ENCODE assay signal across 20 cellular contexts in the genomic region with DNA sequence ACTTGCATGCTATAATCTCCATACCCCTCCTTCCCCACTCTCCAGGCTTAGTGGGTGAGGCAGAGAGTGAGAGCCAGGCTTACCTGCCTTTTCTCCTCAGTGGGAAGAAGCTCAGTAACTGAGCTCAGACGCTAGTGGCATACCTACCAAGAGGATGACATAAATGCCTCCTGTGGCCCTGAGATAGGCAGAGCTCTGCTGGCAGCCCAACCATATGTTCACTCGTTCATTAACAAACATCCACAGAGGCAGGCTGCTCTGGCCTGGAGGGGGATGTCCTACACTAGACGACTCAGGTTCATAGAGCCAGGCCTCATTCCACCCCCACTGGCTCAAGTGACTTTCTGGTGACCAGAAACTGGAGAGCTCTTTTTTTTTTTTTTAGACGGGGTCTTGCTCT.
A peak's percentile ranks its signal among the peaks of the same experiment; 100 is the strongest.
DNase-seq lines count a peak whose midpoint lies in the region; ATAC-seq and TF ChIP-seq lines count a peak whose summit lies in the region.
"Had no signal": no experiment of that assay in that cellular context is flagged by ENCODE, and none has a peak within 500 bp of the region (broad histone marks: within the 10 kb centered on the region; RNA-seq: fewer than 3 reads in every experiment).

No MANE protein-coding gene starts in this region.

- TF ChIP-seq CTCF in right atrium auricular region (IDR thresholded peaks at IDR 0.05) (no peak), H9 (conservative IDR thresholded peaks at IDR 0.05) (no peak)

- H3K56ac ChIP-seq in H9 (ENCODE audit: insufficient read length, low read depth, low read length) = no peak overlapping the region

- no peaks in the 10 kb centered on the region for H3K23me2 ChIP-seq in H9 (ENCODE audit: insufficient read length, low read depth, low read length, poor library complexity, severe bottlenecking)

- intact Hi-C loops in Right ventricle myocardium superior (cut with DNase I) = no loop called here

- no peaks in the 10 kb centered on the region for H3K27me3 ChIP-seq in right atrium auricular region
- no peaks in the 10 kb centered on the region for H3K27me3 ChIP-seq in H9 (ENCODE audit: insufficient read depth, low read length)

- no peak overlapping the region for H2BK120ac ChIP-seq in H9 (ENCODE audit: low read depth, low read length, poor library complexity, severe bottlenecking)

- H3K14ac ChIP-seq in H9 (ENCODE audit: insufficient read depth, low read length) = no peak overlapping the region

- H2BK15ac ChIP-seq in H9 (ENCODE audit: low read depth, low read length) = no peak overlapping the region

- H3K23ac ChIP-seq in H9 (ENCODE audit: insufficient read length, low read depth, low read length) = no peak overlapping the region

- POLR2A ChIA-PET in activated naive CD8-positive, alpha-beta T cell treated with anti-CD3 and anti-CD28 coated beads, Interleukin-2, amount 10 ng/mL, durations not matched to agents 7 days and 5 days (lab: Charles Lee) = interaction anchor here (0.6 to 2.5 kb wide), 4 partner anchors 76 to 901 kb away, joined by 3 to 11 read pairs (median 5); a partner anchor contains a TSS

- no peaks in the 10 kb centered on the region; the same call in none of the 2 replicates for H3K27me3 Mint-ChIP-seq in H9 (ENCODE audit: low read depth)
- no peaks in the 10 kb centered on the region for H3K27me3 Mint-ChIP-seq in activated naive CD8-positive, alpha-beta T cell treated with anti-CD3 and anti-CD28 coated beads, Interleukin-2, amount 10 ng/mL, durations not matched to agents 7 days and 5 days
- H3K27me3 Mint-ChIP-seq: brain had no signal

- H3K9me3 Mint-ChIP-seq in H9 = peaks cover 15 to 20% of the 10 kb centered on the region in 2 experiments; a peak in 4 of 5 replicates
- H3K9me3 Mint-ChIP-seq in activated naive CD8-positive, alpha-beta T cell treated with anti-CD3 and anti-CD28 coated beads, Interleukin-2, amount 10 ng/mL, durations not matched to agents 7 days and 5 days = peaks cover 13% of the 10 kb centered on the region
- H3K9me3 Mint-ChIP-seq in stimulated activated effector memory CD8-positive, alpha-beta T cell treated with anti-CD3 and anti-CD28 coated beads, Interleukin-12 subunit alpha, Interleukin-12 subunit beta, amount 100 ng/mL, for 72 hours = peaks cover 7% of the 10 kb centered on the region

- H2AK5ac ChIP-seq in H9 (ENCODE audit: insufficient read length, low read length) = no peak overlapping the region

- no peaks in the 10 kb centered on the region for H3K79me2 ChIP-seq in H9 (ENCODE audit: insufficient read depth, low read length)

- H2AFZ ChIP-seq in H9 (ENCODE audit: low read length) = no peak overlapping the region

- H3K4me3 Mint-ChIP-seq in H9 = no peak overlapping the region
- H3K4me3 Mint-ChIP-seq in activated naive CD8-positive, alpha-beta T cell treated with anti-CD3 and anti-CD28 coated beads, Interleukin-2, amount 10 ng/mL, durations not matched to agents 7 days and 5 days = no peak overlapping the region
- no peak overlapping the region for H3K4me3 Mint-ChIP-seq in stimulated activated effector memory CD8-positive, alpha-beta T cell treated with anti-CD3 and anti-CD28 coated beads, Interleukin-12 subunit alpha, Interleukin-12 subunit beta, amount 100 ng/mL, for 72 hours
- H3K4me3 Mint-ChIP-seq: activated T-cell treated with anti-CD3 and anti-CD28 coated beads, Interleukin-2, amount 50 U/mL, for 72 hours; brain had no signal

- ATAC-seq in Right ventricle myocardium superior (ENCODE audit: poor library complexity) (peak; percentile 43), HG02763 (IDR thresholded peaks at IDR 0.05; ENCODE audit: unreplicated experiment) (no peak)
- ATAC-seq in activated naive CD8-positive, alpha-beta T cell treated with anti-CD3 and anti-CD28 coated beads, Interleukin-2, amount 10 ng/mL, durations not matched to agents 7 days and 5 days (ENCODE audit: low read depth) = no peak
- no peak for ATAC-seq in stimulated activated effector memory CD8-positive, alpha-beta T cell treated with anti-CD3 and anti-CD28 coated beads, Interleukin-12 subunit alpha, Interleukin-12 subunit beta, amount 100 ng/mL, for 72 hours
- ATAC-seq: HCT116, SK-N-SH treated with all-trans-retinoic acid at 6 μM for 48 hours had no signal

- H3K9ac ChIP-seq in H9 (ENCODE audit: extremely low read depth, insufficient read length, low read length) = no peak overlapping the region

- peaks cover 11 to 19% (median 14%) of the 10 kb centered on the region in 3 experiments for H3K36me3 Mint-ChIP-seq in H9 (ENCODE audit: insufficient read depth in 1 of 3, low read depth in 3 of 3)
- H3K36me3 Mint-ChIP-seq in activated naive CD8-positive, alpha-beta T cell treated with anti-CD3 and anti-CD28 coated beads, Interleukin-2, amount 10 ng/mL, durations not matched to agents 7 days and 5 days = peaks cover 31% of the 10 kb centered on the region
- no peaks in the 10 kb centered on the region for H3K36me3 Mint-ChIP-seq in stimulated activated effector memory CD8-positive, alpha-beta T cell treated with anti-CD3 and anti-CD28 coated beads, Interleukin-12 subunit alpha, Interleukin-12 subunit beta, amount 100 ng/mL, for 72 hours

- H3K36me3 ChIP-seq in right atrium auricular region = no peaks in the 10 kb centered on the region

- no peak overlapping the region for H4K5ac ChIP-seq in H9 (ENCODE audit: insufficient read length, low read depth, low read length)

- no peak overlapping the region for H2BK20ac ChIP-seq in H9 (ENCODE audit: low read depth, low read length, poor library complexity, severe bottlenecking)

- H3K4me2 ChIP-seq in H9 (ENCODE audit: insufficient read depth, insufficient read length, low read length) = no peak overlapping the region

- H3K27ac ChIP-seq in right atrium auricular region = no peak overlapping the region
- no peak overlapping the region for H3K27ac ChIP-seq in H9 (ENCODE audit: insufficient read length, low read depth, low read length)
- H3K27ac ChIP-seq: RWPE1 had no signal

- no peak overlapping the region for H2BK12ac ChIP-seq in H9 (ENCODE audit: insufficient read length, low read depth, low read length)

- H3K4me1 Mint-ChIP-seq in H9 = peaks cover 15 to 17% of the 10 kb centered on the region in 2 experiments
- H3K4me1 Mint-ChIP-seq in activated naive CD8-positive, alpha-beta T cell treated with anti-CD3 and anti-CD28 coated beads, Interleukin-2, amount 10 ng/mL, durations not matched to agents 7 days and 5 days = peaks cover 15% of the 10 kb centered on the region
- peaks cover 19% of the 10 kb centered on the region for H3K4me1 Mint-ChIP-seq in stimulated activated effector memory CD8-positive, alpha-beta T cell treated with anti-CD3 and anti-CD28 coated beads, Interleukin-12 subunit alpha, Interleukin-12 subunit beta, amount 100 ng/mL, for 72 hours

- H2BK5ac ChIP-seq in H9 (ENCODE audit: insufficient read length, low read length) = no peak overlapping the region

- H3K4me1 ChIP-seq in right atrium auricular region (no peaks in the 10 kb centered on the region), H9 (ENCODE audit: insufficient read depth, low read length) (no peaks in the 10 kb centered on the region; the same call in 1 of the 2 replicates)

- H4K20me1 ChIP-seq in H9 (ENCODE audit: control insufficient read depth, insufficient read depth, insufficient read length) = no peaks in the 10 kb centered on the region

- H3K27ac Mint-ChIP-seq in H9 = peak overlapping the region in 2 of 3 experiments; percentile 44 to 81; a peak in 3 of 7 replicates
- H3K27ac Mint-ChIP-seq in activated naive CD8-positive, alpha-beta T cell treated with anti-CD3 and anti-CD28 coated beads, Interleukin-2, amount 10 ng/mL, durations not matched to agents 7 days and 5 days = peak overlapping the region; percentile 78
- H3K27ac Mint-ChIP-seq in stimulated activated effector memory CD8-positive, alpha-beta T cell treated with anti-CD3 and anti-CD28 coated beads, Interleukin-12 subunit alpha, Interleukin-12 subunit beta, amount 100 ng/mL, for 72 hours = peak overlapping the region; percentile 32
- H3K27ac Mint-ChIP-seq: activated T-cell treated with anti-CD3 and anti-CD28 coated beads, Interleukin-2, amount 50 U/mL, for 72 hours had no signal

- H3K4me3 ChIP-seq in right atrium auricular region = no peak overlapping the region

- no peak overlapping the region for H4K91ac ChIP-seq in H9 (ENCODE audit: insufficient read length, low read depth, low read length)

- no peak overlapping the region for H4K8ac ChIP-seq in H9 (replicated peaks; ENCODE audit: insufficient read length, low read depth, low read length)

- WGBS in H9 (ENCODE audit: extremely low coverage, insufficient read length, low lambda C conversion rate) = no CpG with 5 or more reads among the region's 4 CpGs

- no peak overlapping the region for H3T11ph ChIP-seq in H9 (ENCODE audit: low read length)

- H3K79me1 ChIP-seq in H9 (ENCODE audit: insufficient read depth, low read depth, low read length, poor library complexity, severe bottlenecking) = no peaks in the 10 kb centered on the region

- no peak overlapping the region for H3K4ac ChIP-seq in H9 (ENCODE audit: low read depth, low read length)

- DNase-seq in Right ventricle myocardium superior (no peak), right atrium auricular region (ENCODE audit: low spot score) (no peak), H9 (no peak), SKM-1 (lab: John Stamatoyannopoulos, UW; ENCODE audit: unreplicated experiment) (no peak)
- no peak for DNase-seq in activated naive CD8-positive, alpha-beta T cell treated with anti-CD3 and anti-CD28 coated beads, Interleukin-2, amount 10 ng/mL, durations not matched to agents 7 days and 5 days
- DNase-seq in stimulated activated effector memory CD8-positive, alpha-beta T cell treated with anti-CD3 and anti-CD28 coated beads, Interleukin-12 subunit alpha, Interleukin-12 subunit beta, amount 100 ng/mL, for 72 hours (ENCODE audit: low spot score in 2 of 2) = no peak
- DNase-seq: activated T-cell treated with anti-CD3 and anti-CD28 coated beads, Interleukin-2, amount 50 U/mL, for 72 hours; C1 segment of cervical spinal cord; DMS153; KBM-7; kidney; mammary epithelial cell; MM.1S; NCI-H1436; NCI-H526 treated with DMSO at 0.1 percent for 48 hours had no signal

- H3K18ac ChIP-seq in H9 (ENCODE audit: insufficient read length, low read depth, low read length) = no peak overlapping the region

- no peaks in the 10 kb centered on the region for H3K9me3 ChIP-seq in right atrium auricular region
- no peaks in the 10 kb centered on the region for H3K9me3 ChIP-seq in H9 (ENCODE audit: control insufficient read depth, low read depth, low read length)
